In the genomic region with DNA sequence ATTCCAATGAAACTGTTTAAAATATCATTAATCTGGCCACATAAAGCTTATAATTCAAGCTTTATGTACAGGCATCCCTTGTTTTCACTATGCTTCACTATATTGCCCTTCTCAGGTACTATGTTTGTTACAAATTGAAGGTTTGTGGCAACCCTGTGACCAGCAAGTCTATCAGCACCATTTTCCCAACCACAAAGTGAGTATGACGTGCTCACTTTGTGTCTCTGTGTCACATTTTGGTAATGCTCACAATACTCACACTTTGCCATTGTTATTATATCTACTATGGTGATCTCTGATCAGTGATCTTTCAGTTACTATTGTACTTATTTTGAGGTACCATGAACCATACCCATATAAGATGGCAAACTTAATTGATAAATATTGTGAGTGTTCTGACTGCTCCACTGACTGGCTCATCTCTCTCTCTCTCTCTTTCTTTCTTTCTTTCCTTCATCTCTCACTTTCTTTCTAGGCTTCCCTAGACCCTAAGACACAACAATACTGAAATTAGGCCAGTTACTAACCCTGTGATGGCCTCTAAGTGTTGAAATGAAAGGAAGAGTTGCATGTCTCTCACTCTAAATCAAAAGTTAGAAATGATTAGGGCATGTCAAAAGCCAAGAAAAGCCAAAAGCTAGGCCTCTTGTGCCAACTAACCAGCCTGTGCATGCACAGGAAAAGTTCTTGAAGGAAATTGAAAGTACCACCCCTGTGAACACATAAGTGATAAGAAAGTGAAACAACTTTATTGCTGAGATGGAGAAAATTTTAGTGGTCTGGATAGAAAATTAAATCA, we compare ENCODE assay signal across 12 cellular contexts.
DNase-seq lines count a peak whose midpoint lies in the region; FAIRE-seq and TF ChIP-seq lines count a peak whose summit lies in the region.
"Had no signal": no experiment of that assay in that cellular context is flagged by ENCODE, and none has a peak within 500 bp of the region (broad histone marks: within the 10 kb centered on the region; RNA-seq: fewer than 3 reads in every experiment).

No MANE protein-coding gene starts in this region.

- no peaks in the 10 kb centered on the region for H3K36me3 ChIP-seq in OCI-LY7 (ENCODE audit: insufficient read depth, low read length)

- peaks cover 92% of the 10 kb centered on the region for H3K4me1 ChIP-seq in OCI-LY7 (ENCODE audit: insufficient read depth, low read length, poor library complexity, severe bottlenecking)

- intact Hi-C loops in OCI-LY7 (cut with micrococcal nuclease; ENCODE audit: unreplicated experiment), result no loop called here

- no TSS peak for BruUV-seq in OCI-LY7 (replicated peaks; lab: Mats Ljungman, UMichigan)

- DNase-seq in activated naive CD4-positive, alpha-beta T cell treated with anti-CD3 and anti-CD28 coated beads, Interleukin-2, amount 10 ng/mL, durations not matched to agents 7 days and 5 days, result peak; percentile 40
- no peak for DNase-seq in activated naive CD4-positive, alpha-beta T cell treated with anti-CD3 and anti-CD28 coated beads, Interleukin-2, amount 50 U/mL, for 16 hours
- DNase-seq in OCI-LY7 (ENCODE audit: low spot score), result peak; percentile 40
- DNase-seq in central memory CD4-positive, alpha-beta T cell, result peak; percentile 43
- DNase-seq in urothelium cell line (ENCODE audit: low spot score), result no peak
- DNase-seq in endothelial cell (ENCODE audit: low spot score), result no peak
- DNase-seq in HuH-7 (ENCODE audit: low spot score), result no peak
- DNase-seq: activated CD4-positive, CD25-positive, alpha-beta regulatory T cell treated with anti-CD3 and anti-CD28 coated beads, Interleukin-2, amount 50 U/mL, for 72 hours; NCI-H1048; nephron progenitor cell had no signal

- H3K4me1 Mint-ChIP-seq in activated naive CD4-positive, alpha-beta T cell treated with anti-CD3 and anti-CD28 coated beads, Interleukin-2, amount 10 ng/mL, durations not matched to agents 7 days and 5 days, result peaks cover 91% of the 10 kb centered on the region
- peaks cover 93% of the 10 kb centered on the region for H3K4me1 Mint-ChIP-seq in stimulated activated naive CD8-positive, alpha-beta T cell treated with anti-CD3 and anti-CD28 coated beads, Interleukin-15, Interleukin-2, amounts not matched to agents 100 ng/mL and 50 ng/mL, for 24 hours (ENCODE audit: low read depth)
- H3K4me1 Mint-ChIP-seq in endothelial cell (ENCODE audit: unreplicated experiment), result peaks cover 11% of the 10 kb centered on the region

- H3K27ac ChIP-seq in OCI-LY7 (ENCODE audit: low read depth, low read length, poor library complexity, severe bottlenecking), result peak overlapping the region; percentile 60

- H4K20me1 ChIP-seq in OCI-LY7 (ENCODE audit: insufficient read depth, low read length), result no peaks in the 10 kb centered on the region

- peak overlapping the region; percentile 47 for H3K4me2 ChIP-seq in OCI-LY7 (ENCODE audit: low read length)

- FAIRE-seq in urothelium cell line (lab: Jason Lieb, UNC), result no peak
- FAIRE-seq: frontal cortex had no signal

- H3K36me3 Mint-ChIP-seq in activated naive CD4-positive, alpha-beta T cell treated with anti-CD3 and anti-CD28 coated beads, Interleukin-2, amount 10 ng/mL, durations not matched to agents 7 days and 5 days, result peaks cover 9% of the 10 kb centered on the region
- H3K36me3 Mint-ChIP-seq in stimulated activated naive CD8-positive, alpha-beta T cell treated with anti-CD3 and anti-CD28 coated beads, Interleukin-15, Interleukin-2, amounts not matched to agents 100 ng/mL and 50 ng/mL, for 24 hours (ENCODE audit: low read depth), result peaks cover 4% of the 10 kb centered on the region
- no peaks in the 10 kb centered on the region for H3K36me3 Mint-ChIP-seq in endothelial cell (ENCODE audit: low read depth, unreplicated experiment)

- TF ChIP-seq CTCF in OCI-LY7 (conservative IDR thresholded peaks at IDR 0.05; ENCODE audit: low read length) (no peak), endothelial cell (IDR thresholded peaks at IDR 0.05; ENCODE audit: unreplicated experiment) (no peak)

- H3K9me3 Mint-ChIP-seq in activated naive CD4-positive, alpha-beta T cell treated with anti-CD3 and anti-CD28 coated beads, Interleukin-2, amount 10 ng/mL, durations not matched to agents 7 days and 5 days, result peaks cover 2% of the 10 kb centered on the region
- no peaks in the 10 kb centered on the region for H3K9me3 Mint-ChIP-seq in stimulated activated naive CD8-positive, alpha-beta T cell treated with anti-CD3 and anti-CD28 coated beads, Interleukin-15, Interleukin-2, amounts not matched to agents 100 ng/mL and 50 ng/mL, for 24 hours
- no peaks in the 10 kb centered on the region for H3K9me3 Mint-ChIP-seq in endothelial cell (ENCODE audit: unreplicated experiment)

- H3K79me2 ChIP-seq in OCI-LY7 (ENCODE audit: insufficient read depth, low read depth, low read length), result no peaks in the 10 kb centered on the region

- H3K9me2 ChIP-seq in OCI-LY7 (ENCODE audit: insufficient read depth, low read length), result no peaks in the 10 kb centered on the region

- H3K4me3 ChIP-seq in OCI-LY7 (ENCODE audit: low read depth, low read length, poor library complexity, severe bottlenecking), result no peak overlapping the region

- no peak overlapping the region for H3K4me3 Mint-ChIP-seq in activated naive CD4-positive, alpha-beta T cell treated with anti-CD3 and anti-CD28 coated beads, Interleukin-2, amount 10 ng/mL, durations not matched to agents 7 days and 5 days
- H3K4me3 Mint-ChIP-seq in stimulated activated naive CD8-positive, alpha-beta T cell treated with anti-CD3 and anti-CD28 coated beads, Interleukin-15, Interleukin-2, amounts not matched to agents 100 ng/mL and 50 ng/mL, for 24 hours, result peak overlapping the region; percentile 52
- no peak overlapping the region for H3K4me3 Mint-ChIP-seq in endothelial cell (ENCODE audit: unreplicated experiment)
- H3K4me3 Mint-ChIP-seq: nephron progenitor cell had no signal

- no peaks in the 10 kb centered on the region for H3K9me3 ChIP-seq in OCI-LY7 (ENCODE audit: low read length)

- H3K27ac Mint-ChIP-seq in activated naive CD4-positive, alpha-beta T cell treated with anti-CD3 and anti-CD28 coated beads, Interleukin-2, amount 10 ng/mL, durations not matched to agents 7 days and 5 days, result peak overlapping the region; percentile 93
- H3K27ac Mint-ChIP-seq in stimulated activated naive CD8-positive, alpha-beta T cell treated with anti-CD3 and anti-CD28 coated beads, Interleukin-15, Interleukin-2, amounts not matched to agents 100 ng/mL and 50 ng/mL, for 24 hours, result peak overlapping the region; percentile 96
- no peak overlapping the region for H3K27ac Mint-ChIP-seq in endothelial cell (ENCODE audit: unreplicated experiment)
- H3K27ac Mint-ChIP-seq: nephron progenitor cell had no signal

- POLR2A ChIA-PET in OCI-LY7 (lab: Charles Lee), result interaction anchor here (0.6 to 12.1 kb wide), 14 partner anchors 12 to 256 kb away, joined by 3 to 139 read pairs (median 4); no protein-coding TSS in a partner anchor

- no peaks in the 10 kb centered on the region for H3K27me3 Mint-ChIP-seq in activated naive CD4-positive, alpha-beta T cell treated with anti-CD3 and anti-CD28 coated beads, Interleukin-2, amount 10 ng/mL, durations not matched to agents 7 days and 5 days
- no peaks in the 10 kb centered on the region for H3K27me3 Mint-ChIP-seq in stimulated activated naive CD8-positive, alpha-beta T cell treated with anti-CD3 and anti-CD28 coated beads, Interleukin-15, Interleukin-2, amounts not matched to agents 100 ng/mL and 50 ng/mL, for 24 hours
- peaks cover 2% of the 10 kb centered on the region for H3K27me3 Mint-ChIP-seq in endothelial cell (ENCODE audit: unreplicated experiment)

- H2AFZ ChIP-seq in OCI-LY7 (ENCODE audit: low read length), result peak overlapping the region; percentile 77

- CTCF ChIA-PET in activated naive CD4-positive, alpha-beta T cell treated with anti-CD3 and anti-CD28 coated beads, Interleukin-2, amount 10 ng/mL, durations not matched to agents 7 days and 5 days (lab: Charles Lee), result interaction anchor here (0.6 to 2.0 kb wide), 5 partner anchors 24 to 271 kb away, joined by 3 to 10 read pairs (median 3); no protein-coding TSS in a partner anchor
- CTCF ChIA-PET in OCI-LY7 (lab: Charles Lee; ENCODE audit: unreplicated experiment), result no interaction called here

Comparison
In these comparisons a context has a peak if more than half of its experiments do, and no peak if none do; other contexts are left out.
1. DNase-seq: peak in activated naive CD4-positive, alpha-beta T cell treated with anti-CD3 and anti-CD28 coated beads, Interleukin-2, amount 10 ng/mL, durations not matched to agents 7 days and 5 days (single experiment), OCI-LY7 (single experiment) and central memory CD4-positive, alpha-beta T cell (single experiment); none in activated naive CD4-positive, alpha-beta T cell treated with anti-CD3 and anti-CD28 coated beads, Interleukin-2, amount 50 U/mL, for 16 hours (single experiment), urothelium cell line (single experiment), endothelial cell (single experiment) and HuH-7 (single experiment).